ENCODE assay signal across 1 cellular context in genomic region chr1:207407655-207408256, GRCh38.
A peak's percentile ranks its signal among the peaks of the same experiment; 100 is the strongest.
TF ChIP-seq lines count a peak whose summit lies in the region.

No MANE protein-coding gene starts in this region.

TF ChIP-seq in K562, 482 proteins besides CTCF, POLR2A, EP300 and RAD21 (continued from another document and continues in another):
- TF ChIP-seq TFE3 (CRISPR knock-in tag; IDR thresholded peaks at IDR 0.05) (no peak), PCBP1 (IDR thresholded peaks at IDR 0.05; ENCODE audit: low read depth, low read length, poor library complexity, severe bottlenecking) (no peak), NFRKB (IDR thresholded peaks at IDR 0.05; ENCODE audit: low read depth) (no peak), PML (IDR thresholded peaks at IDR 0.05; ENCODE audit: low read length) (peak; percentile 36; the same call in 1 of the 2 replicates), ZNF3 (CRISPR knock-in tag; IDR thresholded peaks at IDR 0.05) (no peak), RBM39 (optimal IDR thresholded peaks at IDR 0.05; ENCODE audit: low read depth, low read length) (no peak), NFE2L1 (tag; IDR thresholded peaks at IDR 0.05; ENCODE audit: borderline replicate concordance, low read depth) (no peak), KDM4B (IDR thresholded peaks at IDR 0.05; ENCODE audit: borderline replicate concordance in 2 of 2, low read depth in 1 of 2) (no peak), CBX5 (IDR thresholded peaks at IDR 0.05; ENCODE audit: borderline replicate concordance, low read depth) (no peak), NFYB (IDR thresholded peaks at IDR 0.05; ENCODE audit: extremely low read depth, insufficient read length) (no peak), MBD1 (CRISPR knock-in tag; IDR thresholded peaks at IDR 0.05) (no peak), ZBTB5 (IDR thresholded peaks at IDR 0.05) (no peak), ZNF239 (CRISPR knock-in tag; IDR thresholded peaks at IDR 0.05) (no peak), ZNF407 (IDR thresholded peaks at IDR 0.05; ENCODE audit: low read depth) (no peak), DPF2 (IDR thresholded peaks at IDR 0.05) (peak; percentile 35; the same call in 1 of the 2 replicates), SIN3B (IDR thresholded peaks at IDR 0.05; ENCODE audit: low read depth) (no peak), NUFIP1 (IDR thresholded peaks at IDR 0.05; ENCODE audit: partially characterized antibody) (no peak), NCOA4 (IDR thresholded peaks at IDR 0.05; ENCODE audit: partially characterized antibody) (no peak), PATZ1 (CRISPR knock-in tag; IDR thresholded peaks at IDR 0.05; ENCODE audit: borderline replicate concordance) (no peak), CEBPG (CRISPR knock-in tag; IDR thresholded peaks at IDR 0.05) (peak; percentile 77), CEBPG (tag; conservative IDR thresholded peaks at IDR 0.05 in 1 of 2, IDR thresholded peaks at IDR 0.05 in 1 of 2) (peak; percentile 98 to 99), MXI1 (IDR thresholded peaks at IDR 0.05; ENCODE audit: low read depth, low read length) (no peak), FOXM1 (IDR thresholded peaks at IDR 0.05; ENCODE audit: low read depth) (peak; percentile 36; the same call in 1 of the 2 replicates), FOXM1 (CRISPR knock-in tag; IDR thresholded peaks at IDR 0.05; ENCODE audit: low read depth) (no peak), CHD2 (IDR thresholded peaks at IDR 0.05; ENCODE audit: low read depth, low read length) (no peak), ELK3 (CRISPR knock-in tag; IDR thresholded peaks at IDR 0.05) (no peak), TCF3 (CRISPR knock-in tag; IDR thresholded peaks at IDR 0.05) (peak; percentile 74), CEBPZ (IDR thresholded peaks at IDR 0.05; ENCODE audit: borderline replicate concordance, low read depth, low read length) (no peak), ATF2 (CRISPR knock-in tag; IDR thresholded peaks at IDR 0.05) (no peak), ZFP30 (CRISPR knock-in tag; IDR thresholded peaks at IDR 0.05; ENCODE audit: borderline replicate concordance) (no peak), BRF1 (IDR thresholded peaks at IDR 0.05; ENCODE audit: borderline replicate concordance, extremely low read depth, insufficient read length) (no peak), EHMT2 (IDR thresholded peaks at IDR 0.05) (no peak), DMBX1 (CRISPR knock-in tag; IDR thresholded peaks at IDR 0.05; ENCODE audit: borderline replicate concordance) (no peak), FOXK1 (CRISPR knock-in tag; IDR thresholded peaks at IDR 0.05; ENCODE audit: borderline replicate concordance) (no peak), HNRNPLL (IDR thresholded peaks at IDR 0.05; ENCODE audit: low read depth, low read length, poor library complexity, severe bottlenecking) (no peak), TAF9B (IDR thresholded peaks at IDR 0.05; ENCODE audit: partially characterized antibody) (no peak)
